In the genomic region with DNA sequence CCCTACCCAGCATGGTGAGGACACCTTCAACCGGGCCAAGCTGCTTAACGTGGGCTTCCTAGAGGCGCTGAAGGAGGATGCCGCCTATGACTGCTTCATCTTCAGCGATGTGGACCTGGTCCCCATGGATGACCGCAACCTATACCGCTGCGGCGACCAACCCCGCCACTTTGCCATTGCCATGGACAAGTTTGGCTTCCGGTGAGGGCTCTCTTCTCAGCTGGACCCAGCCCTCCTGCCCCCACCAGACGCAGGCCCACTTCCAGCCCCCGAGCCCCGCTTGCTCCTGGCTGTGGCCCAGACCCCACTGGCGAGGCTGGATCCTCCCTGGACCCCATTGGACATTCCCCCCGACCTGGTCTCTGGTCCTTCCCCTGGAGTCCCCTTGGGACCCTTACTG, we compare ENCODE assay signal across 30 cellular contexts.
"Had no signal": no experiment of that assay in that cellular context is flagged by ENCODE, and none has a peak within 500 bp of the region (broad histone marks: within the 10 kb centered on the region; RNA-seq: fewer than 3 reads in every experiment).

No MANE protein-coding gene starts in this region.

- H3K4me3 ChIP-seq: coronary artery, dorsolateral prefrontal cortex had no signal

- ATAC-seq: activated CD4-positive, CD25-positive, alpha-beta regulatory T cell treated with anti-CD3 and anti-CD28 coated beads, Interleukin-2, amount 50 U/mL, for 24 hours; activated CD8-positive, alpha-beta T cell treated with anti-CD3 and anti-CD28 coated beads for 36 hours; activated T-cell treated with anti-CD3 and anti-CD28 coated beads, Interleukin-2, amount 50 U/mL, for 4 hours; activated T-helper 17 cell treated with anti-CD3 and anti-CD28 coated beads, Interleukin-2, amount 50 U/mL, for 72 hours; esophagus mucosa; T-helper 17 cell had no signal

- H3K27me3 ChIP-seq: brain microvascular endothelial cell, dorsolateral prefrontal cortex had no signal

- DNase-seq: activated B cell treated with CpG ODN at 0.5 μM for 24 hours; activated CD4-positive, alpha-beta T cell treated with anti-CD3 and anti-CD28 coated beads for 48 hours; activated CD4-positive, alpha-beta T cell treated with anti-CD3 and anti-CD28 coated beads, Interleukin-2, amount 50 U/mL, for 1 hour; activated CD4-positive, alpha-beta T cell treated with anti-CD3 and anti-CD28 coated beads, Interleukin-2, amount 50 U/mL, for 48 hours; activated CD8-positive, alpha-beta memory T cell treated with anti-CD3 and anti-CD28 coated beads for 24 hours; activated CD8-positive, alpha-beta T cell treated with anti-CD3 and anti-CD28 coated beads for 36 hours; activated effector memory CD4-positive, alpha-beta T cell treated with Interleukin-2 at 50 U/mL for 16 hours; activated gamma-delta T cell treated with Interleukin-2 at 50 U/mL for 16 hours; activated naive CD4-positive, alpha-beta T cell treated with anti-CD3 and anti-CD28 coated beads, Interleukin-2, amount 50 U/mL, for 16 hours; activated naive CD4-positive, alpha-beta T cell treated with Interleukin-2 at 50 U/mL for 16 hours; activated T-cell treated with anti-CD3 and anti-CD28 coated beads, Interleukin-2, amount 50 U/mL, for 4 hours; amniotic stem cell; anterior cingulate cortex; brain microvascular endothelial cell; dorsolateral prefrontal cortex; effector memory CD4-positive, alpha-beta T cell; endodermal cell; foreskin fibroblast; head of caudate nucleus; T-helper 1 cell; T-helper 17 cell; T1000; WERI-Rb-1 had no signal

- H3K27ac ChIP-seq: brain microvascular endothelial cell, coronary artery, WERI-Rb-1 had no signal

- FAIRE-seq: astrocyte, bronchial epithelial cell, frontal cortex had no signal
